In the genomic region with DNA sequence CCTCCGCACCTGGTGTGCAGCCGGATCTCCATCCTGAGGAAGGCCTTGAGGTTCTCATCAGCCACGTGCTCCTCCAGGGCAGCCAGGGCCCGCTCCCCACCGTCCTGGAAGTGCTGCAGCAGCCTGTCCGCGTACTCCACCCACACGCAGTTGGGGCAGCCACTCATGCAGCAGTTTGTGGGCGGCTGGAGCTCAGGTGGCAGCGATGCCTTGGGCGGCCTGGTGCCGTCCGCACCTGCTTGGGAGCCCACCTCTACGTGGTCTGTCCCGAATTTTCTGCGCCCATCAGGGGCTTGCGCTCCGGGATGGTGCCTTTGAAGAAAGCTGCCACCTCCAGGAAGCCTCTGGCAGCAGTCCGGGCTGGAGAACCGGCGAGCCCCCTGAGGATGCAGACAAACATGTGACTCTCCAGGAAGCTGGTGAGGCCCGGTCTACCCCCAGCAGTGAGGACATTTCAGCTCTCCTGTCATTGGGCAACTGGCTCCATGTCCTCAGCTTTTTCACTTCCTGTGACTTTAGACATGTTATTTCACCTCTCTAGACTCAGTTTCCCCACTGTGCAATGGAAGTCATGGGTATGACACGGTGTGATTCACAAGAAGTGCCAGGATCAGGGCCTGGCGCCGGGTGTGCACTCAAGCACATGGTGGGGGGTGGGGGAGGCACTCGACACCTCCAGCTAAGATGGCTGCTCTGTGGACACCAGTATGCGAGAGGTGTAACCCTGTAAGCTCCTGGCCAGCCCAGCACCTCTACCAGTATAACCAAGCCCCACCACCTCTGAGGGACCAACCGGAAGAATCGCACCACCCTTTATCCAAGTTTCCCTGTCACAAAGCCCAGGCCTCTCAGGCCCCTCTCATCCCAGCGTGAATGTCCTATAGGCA, we compare ENCODE assay signal across 8 cellular contexts. TPM values are rescaled to one million over a fixed set of nuclear protein-coding genes. Genes with fewer than 3 reads are reported as not detected.
DNase-seq lines count a peak whose midpoint lies in the region; ATAC-seq and TF ChIP-seq lines count a peak whose summit lies in the region.

No MANE protein-coding gene starts in this region.

- no peaks in the 10 kb centered on the region for H3K9me3 Mint-ChIP-seq in Caco-2 (ENCODE audit: unreplicated experiment)

- H3K27me3 ChIP-seq in Caco-2 (replicated peaks; ENCODE audit: control insufficient read depth, insufficient read depth, low read length) = no peaks in the 10 kb centered on the region
- H3K27me3 ChIP-seq in HCT116 (ENCODE audit: insufficient read depth, low read length) = no peaks in the 10 kb centered on the region
- no peaks in the 10 kb centered on the region for H3K27me3 ChIP-seq in adipocyte (replicated peaks; ENCODE audit: control insufficient read depth, insufficient read depth, low read length)
- H3K27me3 ChIP-seq in iPS-18a (ENCODE audit: control insufficient read depth, insufficient read depth, low read length) = no peaks in the 10 kb centered on the region

- intact Hi-C loops in Caco-2 (cut with micrococcal nuclease; ENCODE audit: unreplicated experiment) (no loop called here), HCT116 (cut with micrococcal nuclease) (no loop called here)

- H3K36me3 ChIP-seq in Caco-2 (ENCODE audit: control insufficient read depth, insufficient read depth, low read length) (peaks cover 6% of the 10 kb centered on the region; the same call in 1 of the 2 replicates), HCT116 (ENCODE audit: control insufficient read depth in 1 of 2, insufficient read depth in 2 of 2, low read length in 2 of 2) (peaks cover 17 to 33% of the 10 kb centered on the region in 2 experiments), adipocyte (ENCODE audit: control insufficient read depth, insufficient read depth, low read length, severe bottlenecking) (peaks cover 20% of the 10 kb centered on the region), iPS-18a (ENCODE audit: control insufficient read depth, low read depth, low read length) (peaks cover 22% of the 10 kb centered on the region)

- peaks cover 24% of the 10 kb centered on the region for H3K4me1 Mint-ChIP-seq in Caco-2 (ENCODE audit: low read depth, unreplicated experiment)

- H3K4me3 ChIP-seq in Caco-2 (ENCODE audit: low read depth, low read length) = peak overlapping the region; percentile 96
- peak overlapping the region; percentile 78 to 84 for H3K4me3 ChIP-seq in HCT116 (replicated peaks in 1 of 2; ENCODE audit: low read depth in 1 of 2, low read length in 2 of 2)
- peak overlapping the region; percentile 97 for H3K4me3 ChIP-seq in adipocyte (ENCODE audit: low read length)
- peak overlapping the region; percentile 84 for H3K4me3 ChIP-seq in iPS-18a (ENCODE audit: low read length)

- H3K27ac Mint-ChIP-seq in Caco-2 (ENCODE audit: unreplicated experiment) = peak overlapping the region; percentile 86

- no peak overlapping the region for H2AFZ ChIP-seq in HCT116 (ENCODE audit: low read depth, low read length, poor library complexity, severe bottlenecking)

- RAD21 ChIA-PET in HCT116 (lab: Charles Lee; ENCODE audit: low non-redundant PET in 1 of 2, low total read pairs in 2 of 2, uncharacterized antibody in 2 of 2, unreplicated experiment in 2 of 2) = no interaction called here

- TF ChIP-seq POLR2A in HCT116 (IDR thresholded peaks at IDR 0.05; ENCODE audit: borderline replicate concordance, extremely low read depth, insufficient read depth, insufficient read length) = peak; percentile 48

- H3K27me3 Mint-ChIP-seq in Caco-2 (ENCODE audit: insufficient read depth, unreplicated experiment) = no peaks in the 10 kb centered on the region

- ATAC-seq in HCT116 = peak; percentile 41

- peaks cover 56% of the 10 kb centered on the region for H3K79me2 ChIP-seq in HCT116 (ENCODE audit: insufficient read depth, low read length)

- no peak for TF ChIP-seq CTCF in Caco-2 (IDR thresholded peaks at IDR 0.05; ENCODE audit: insufficient read depth in 1 of 2, low read depth in 1 of 2, low read length in 1 of 2, severe bottlenecking in 1 of 2, unreplicated experiment in 1 of 2)
- TF ChIP-seq CTCF in HCT116 (IDR thresholded peaks at IDR 0.05 in 2 of 3, conservative IDR thresholded peaks at IDR 0.05 in 1 of 3; ENCODE audit: borderline replicate concordance in 1 of 3, insufficient read depth in 1 of 3, low read depth in 2 of 3, low read length in 2 of 3) = no peak

- no peak for TF ChIP-seq RAD21 in HCT116 (IDR thresholded peaks at IDR 0.05; ENCODE audit: low read depth)

- peaks cover 3% of the 10 kb centered on the region; the same call in 1 of the 2 replicates for H4K20me1 ChIP-seq in HCT116 (ENCODE audit: insufficient read depth)

- peaks cover 46% of the 10 kb centered on the region for H3K36me3 Mint-ChIP-seq in Caco-2 (ENCODE audit: insufficient read depth, unreplicated experiment)

- H3K4me3 Mint-ChIP-seq in Caco-2 (ENCODE audit: unreplicated experiment) = peak overlapping the region; percentile 90

- DNase-seq in Caco-2 (peak; percentile 55 to 65), HCT116 (ENCODE audit: low read depth, low spot score) (no peak), RKO (ENCODE audit: low spot score) (peak; percentile 66), adipocyte (ENCODE audit: low read depth) (peak; percentile 25), DMS79 treated with DMSO at 0.1 percent for 48 hours (lab: John Stamatoyannopoulos, UW) (no peak), hippocampal formation (lab: John Stamatoyannopoulos, UW) (no peak)
- DNase-seq in stimulated activated CD4-positive, alpha-beta T cell treated with anti-CD3 and anti-CD28 coated beads, Interleukin-15, amount 100 ng/mL, for 48 hours (ENCODE audit: low read depth in 2 of 2) = peak; percentile 55 to 56

- no peaks in the 10 kb centered on the region for H3K9me2 ChIP-seq in HCT116 (ENCODE audit: insufficient read depth)

- BruUV-seq in Caco-2 (replicated peaks; lab: Mats Ljungman, UMichigan) (no TSS peak), HCT116 (replicated peaks; lab: Mats Ljungman, UMichigan) (no TSS peak)

- peak overlapping the region; percentile 89 for H3K4me2 ChIP-seq in HCT116 (ENCODE audit: low read length)

- no peaks in the 10 kb centered on the region for H3K9me3 ChIP-seq in Caco-2
- no peaks in the 10 kb centered on the region for H3K9me3 ChIP-seq in HCT116 (ENCODE audit: control insufficient read depth in 1 of 2, insufficient read depth in 1 of 2, low read depth in 1 of 2, low read length in 2 of 2)
- H3K9me3 ChIP-seq in adipocyte (ENCODE audit: control insufficient read depth, low read length) = no peaks in the 10 kb centered on the region
- no peaks in the 10 kb centered on the region for H3K9me3 ChIP-seq in iPS-18a (ENCODE audit: control insufficient read depth, low read depth, low read length)

- CTCF ChIA-PET in Caco-2 (lab: Charles Lee) = no interaction called here
- CTCF ChIA-PET in HCT116 (lab: Charles Lee) = no interaction called here

- H3K9ac ChIP-seq in HCT116 (ENCODE audit: low read length) (peak overlapping the region; percentile 97), adipocyte (ENCODE audit: low read length) (peak overlapping the region; percentile 97), iPS-18a (ENCODE audit: low read length) (peak overlapping the region; percentile 87)

- H3K27ac ChIP-seq in HCT116 (ENCODE audit: low read depth, low read length) (peak overlapping the region; percentile 86), iPS-18a (ENCODE audit: low read length) (peak overlapping the region; percentile 12)

- H3K4me1 ChIP-seq in Caco-2 (peaks cover 14% of the 10 kb centered on the region), HCT116 (ENCODE audit: control insufficient read depth in 1 of 2, insufficient read depth in 2 of 2, low read length in 2 of 2) (peaks cover 40 to 48% of the 10 kb centered on the region in 2 experiments), adipocyte (ENCODE audit: control insufficient read depth, insufficient read depth, low read length) (peaks cover 21% of the 10 kb centered on the region), iPS-18a (ENCODE audit: control insufficient read depth, low read depth, low read length) (peaks cover 7% of the 10 kb centered on the region)

- POLR2A ChIA-PET in Caco-2 (lab: Charles Lee) (interaction anchor here (1.0 kb wide), 1 partner anchor 37 kb away, joined by 4 read pairs; a partner anchor contains a TSS), HCT116 (lab: Charles Lee) (interaction anchor here (0.5 to 2.7 kb wide), 5 partner anchors 10 to 358 kb away, joined by 3 to 9 read pairs (median 5); a partner anchor contains a TSS)

TF ChIP-seq in HCT116, 20 proteins besides CTCF, POLR2A, EP300 and RAD21 (continues in another document):
- TF ChIP-seq FOSL1 (IDR thresholded peaks at IDR 0.05; ENCODE audit: low read depth) (no peak), EZH2 (IDR thresholded peaks at IDR 0.05) (no peak), SP1 (IDR thresholded peaks at IDR 0.05; ENCODE audit: low read depth) (no peak), POLR2AphosphoS5 (IDR thresholded peaks at IDR 0.05; ENCODE audit: low read depth, low read length) (peak; percentile 28), CBX3 (IDR thresholded peaks at IDR 0.05; ENCODE audit: low read depth) (peak; percentile 95), SIN3A (IDR thresholded peaks at IDR 0.05; ENCODE audit: low read depth) (peak; percentile 46; the same call in 1 of the 2 replicates), SRF (IDR thresholded peaks at IDR 0.05; ENCODE audit: low read depth) (no peak), ZNF274 (IDR thresholded peaks at IDR 0.05; ENCODE audit: low read depth, low read length) (no peak), ELF1 (IDR thresholded peaks at IDR 0.05; ENCODE audit: borderline replicate concordance, low read depth) (no peak), EZH2phosphoT487 (IDR thresholded peaks at IDR 0.05; ENCODE audit: borderline replicate concordance) (no peak)
- TF ChIP-seq, protein P1, sequence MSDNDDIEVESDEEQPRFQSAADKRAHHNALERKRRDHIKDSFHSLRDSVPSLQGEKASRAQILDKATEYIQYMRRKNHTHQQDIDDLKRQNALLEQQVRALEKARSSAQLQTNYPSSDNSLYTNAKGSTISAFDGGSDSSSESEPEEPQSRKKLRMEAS (IDR thresholded peaks at IDR 0.05) = peak; percentile 100
- TF ChIP-seq, protein P2, sequence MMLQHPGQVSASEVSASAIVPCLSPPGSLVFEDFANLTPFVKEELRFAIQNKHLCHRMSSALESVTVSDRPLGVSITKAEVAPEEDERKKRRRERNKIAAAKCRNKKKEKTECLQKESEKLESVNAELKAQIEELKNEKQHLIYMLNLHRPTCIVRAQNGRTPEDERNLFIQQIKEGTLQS (IDR thresholded peaks at IDR 0.05) = no peak

RNA-seq across cellular contexts. Expression of a gene that starts 1.0 kb away (rescaled TPM):
- 32.4 and 37.0 TPM in 2 replicates for total RNA-seq in Caco-2 (2022)
- total RNA-seq in HCT116 (2021; ENCODE audit: unreplicated experiment) = 75.9 TPM
- polyA plus RNA-seq in HCT116 (2012) = 79.6 and 84.0 TPM in 2 replicates

RNA-seq across cellular contexts. Expression of a gene that starts 1.1 kb away (rescaled TPM):
- total RNA-seq in Caco-2 (2022) = 49.0 and 50.5 TPM in 2 replicates
- 77.5 TPM for total RNA-seq in HCT116 (2021; ENCODE audit: unreplicated experiment)
- polyA plus RNA-seq in HCT116 (2012) = 39.7 and 42.4 TPM in 2 replicates

RNA-seq across cellular contexts. Expression of a gene that starts 9.1 kb away (rescaled TPM):
- total RNA-seq in Caco-2 (2022) (not detected in 2 replicates), HCT116 (2021; ENCODE audit: unreplicated experiment) (not detected)
- polyA plus RNA-seq in HCT116 (2012) = 0.10 TPM in 1 of 2 replicates, not detected in the other

RNA-seq across cellular contexts. Expression of a gene that starts 18.1 kb away (rescaled TPM):
- 45.1 and 49.8 TPM in 2 replicates for total RNA-seq in Caco-2 (2022)
- 47.5 TPM for total RNA-seq in HCT116 (2021; ENCODE audit: unreplicated experiment)
- polyA plus RNA-seq in HCT116 (2012) = 39.0 and 43.1 TPM in 2 replicates

RNA-seq across cellular contexts. Expression of a gene that starts 18.4 kb away (rescaled TPM):
- 176 and 178 TPM in 2 replicates for total RNA-seq in Caco-2 (2022)
- 231 TPM for total RNA-seq in HCT116 (2021; ENCODE audit: unreplicated experiment)
- 235 and 241 TPM in 2 replicates for polyA plus RNA-seq in HCT116 (2012)

Comparison
In these comparisons a context has a peak if more than half of its experiments do, and no peak if none do; other contexts are left out.
1. DNase-seq: peak in Caco-2 (2 of 2), RKO (single experiment), adipocyte (single experiment) and stimulated activated CD4-positive, alpha-beta T cell treated with anti-CD3 and anti-CD28 coated beads, Interleukin-15, amount 100 ng/mL, for 48 hours (2 of 2); none in HCT116 (single experiment), DMS79 treated with DMSO at 0.1 percent for 48 hours (single experiment) and hippocampal formation (0 of 2).
2. Peak in every context shown above with its lines, with median percentiles within 50 percentile points of each other: H3K4me3 ChIP-seq and H3K9ac ChIP-seq.